ENCODE assay signal across 15 cellular contexts in genomic region chr17:41580244-41580575, GRCh38. TPM values are rescaled to one million over a fixed set of nuclear protein-coding genes. Genes with fewer than 3 reads are reported as not detected.
"Had no signal": no experiment of that assay in that cellular context is flagged by ENCODE, and none has a peak within 500 bp of the region (broad histone marks: within the 10 kb centered on the region; RNA-seq: fewer than 3 reads in every experiment).

No MANE protein-coding gene starts in this region.

- H3K27ac Mint-ChIP-seq: activated naive CD8-positive, alpha-beta T cell treated with anti-CD3 and anti-CD28 coated beads, Interleukin-2, amount 50 U/mL, for 24 hours; activated T-helper 17 cell treated with anti-CD3 and anti-CD28 coated beads, Interleukin-2, amount 50 U/mL, for 72 hours; immature natural killer cell; stimulated activated memory B cell treated with anti-CD40 and anti-IgM and Interleukin-4, amounts not matched to agents 10 μg/mL and 1 μg/mL and 100 μg/mL, for 72 hours; T-helper 1 cell treated with Interleukin-12 subunit alpha and Interleukin-12 subunit beta and Interleukin-4 antibody, amounts not matched to agents 30 μg/mL and 1 μg/mL, for 36 hours had no signal

- H3K9me3 Mint-ChIP-seq: activated naive CD8-positive, alpha-beta T cell treated with anti-CD3 and anti-CD28 coated beads, Interleukin-2, amount 50 U/mL, for 24 hours; activated T-helper 17 cell treated with anti-CD3 and anti-CD28 coated beads, Interleukin-2, amount 50 U/mL, for 72 hours; immature natural killer cell; stimulated activated memory B cell treated with anti-CD40 and anti-IgM and Interleukin-4, amounts not matched to agents 10 μg/mL and 1 μg/mL and 100 μg/mL, for 72 hours; T-helper 1 cell treated with Interleukin-12 subunit alpha and Interleukin-12 subunit beta and Interleukin-4 antibody, amounts not matched to agents 30 μg/mL and 1 μg/mL, for 36 hours had no signal

- H3K27ac ChIP-seq: ascending aorta, dorsolateral prefrontal cortex, lower lobe of right lung, pancreas, sigmoid colon, tibial artery, VCaP had no signal

- H3K4me1 ChIP-seq: lower lobe of right lung, pancreas, sigmoid colon had no signal

- H3K4me3 Mint-ChIP-seq: activated naive CD8-positive, alpha-beta T cell treated with anti-CD3 and anti-CD28 coated beads, Interleukin-2, amount 50 U/mL, for 24 hours; activated T-helper 17 cell treated with anti-CD3 and anti-CD28 coated beads, Interleukin-2, amount 50 U/mL, for 72 hours; immature natural killer cell; stimulated activated memory B cell treated with anti-CD40 and anti-IgM and Interleukin-4, amounts not matched to agents 10 μg/mL and 1 μg/mL and 100 μg/mL, for 72 hours; T-helper 1 cell treated with Interleukin-12 subunit alpha and Interleukin-12 subunit beta and Interleukin-4 antibody, amounts not matched to agents 30 μg/mL and 1 μg/mL, for 36 hours had no signal

- H3K4me3 ChIP-seq: ascending aorta, dorsolateral prefrontal cortex, lower lobe of right lung, pancreas, sigmoid colon, tibial artery had no signal

- H3K27me3 ChIP-seq: ascending aorta, pancreas had no signal

- H3K36me3 Mint-ChIP-seq: immature natural killer cell; stimulated activated memory B cell treated with anti-CD40 and anti-IgM and Interleukin-4, amounts not matched to agents 10 μg/mL and 1 μg/mL and 100 μg/mL, for 72 hours had no signal

- H3K4me1 Mint-ChIP-seq: activated naive CD8-positive, alpha-beta T cell treated with anti-CD3 and anti-CD28 coated beads, Interleukin-2, amount 50 U/mL, for 24 hours; activated T-helper 17 cell treated with anti-CD3 and anti-CD28 coated beads, Interleukin-2, amount 50 U/mL, for 72 hours; immature natural killer cell; stimulated activated memory B cell treated with anti-CD40 and anti-IgM and Interleukin-4, amounts not matched to agents 10 μg/mL and 1 μg/mL and 100 μg/mL, for 72 hours had no signal

- H3K36me3 ChIP-seq: ascending aorta, lower lobe of right lung, pancreas, sigmoid colon, tibial artery had no signal

- H3K9me3 ChIP-seq: ascending aorta, lower lobe of right lung, pancreas, sigmoid colon, tibial artery had no signal

RNA-seq across cellular contexts. Expression of gene KRT14, which starts 6.5 kb away (rescaled TPM):
- total RNA-seq: activated T-helper 17 cell treated with anti-CD3 and anti-CD28 coated beads, Interleukin-2, amount 50 U/mL, for 72 hours; dorsolateral prefrontal cortex; lower lobe of right lung; myocyte; sigmoid colon had no signal
- polyA plus RNA-seq: immature natural killer cell had no signal

RNA-seq across cellular contexts. Expression of gene KRT9, which starts 8.4 kb away (rescaled TPM):
- total RNA-seq: activated T-helper 17 cell treated with anti-CD3 and anti-CD28 coated beads, Interleukin-2, amount 50 U/mL, for 72 hours; ascending aorta; chondrocyte; left cardiac atrium; lower lobe of right lung; myocyte; pancreas; sigmoid colon had no signal
- polyA plus RNA-seq: immature natural killer cell, pancreas, sigmoid colon had no signal

RNA-seq across cellular contexts. Expression of gene KRT16, which starts 32.4 kb away (rescaled TPM):
- total RNA-seq: activated T-helper 17 cell treated with anti-CD3 and anti-CD28 coated beads, Interleukin-2, amount 50 U/mL, for 72 hours; lower lobe of right lung; myocyte had no signal
- polyA plus RNA-seq: immature natural killer cell had no signal

RNA-seq across cellular contexts. Expression of gene KRT17, which starts 44.2 kb away (rescaled TPM):
- total RNA-seq: left cardiac atrium had no signal
- polyA plus RNA-seq: immature natural killer cell had no signal

RNA-seq across cellular contexts. Expression of gene KRT19, which starts 52.1 kb away (rescaled TPM):
- total RNA-seq: activated T-helper 17 cell treated with anti-CD3 and anti-CD28 coated beads, Interleukin-2, amount 50 U/mL, for 72 hours; myocyte had no signal
- polyA plus RNA-seq: immature natural killer cell had no signal
